ENCODE assay signal across 8 cellular contexts in genomic region chr1:225877570-225877969, GRCh38. TPM values are rescaled to one million over a fixed set of nuclear protein-coding genes. Genes with fewer than 3 reads are reported as not detected.
DNase-seq lines count a peak whose midpoint lies in the region; ATAC-seq and TF ChIP-seq lines count a peak whose summit lies in the region.

No MANE protein-coding gene starts in this region.

- in situ Hi-C loops in ACHN (cut with HindIII; ENCODE audit: low pct_ligation_motif_present, low pct_unique_long_range_greater_than_20kb, low sequenced_read_pairs): no loop called here

- peak; percentile 78 for TF ChIP-seq CTCF in OCI-LY7 (conservative IDR thresholded peaks at IDR 0.05; ENCODE audit: low read length)

- no peak overlapping the region for H3K4me3 ChIP-seq in OCI-LY7 (ENCODE audit: low read depth, low read length, poor library complexity, severe bottlenecking)

- intact Hi-C loops in OCI-LY7 (cut with micrococcal nuclease; ENCODE audit: unreplicated experiment): no loop called here

- H3K79me2 ChIP-seq in OCI-LY7 (ENCODE audit: insufficient read depth, low read depth, low read length): no peaks in the 10 kb centered on the region

- CTCF ChIA-PET in OCI-LY7 (lab: Charles Lee; ENCODE audit: unreplicated experiment): no interaction called here

- no peak for ATAC-seq in HG02610 (IDR thresholded peaks at IDR 0.05; ENCODE audit: unreplicated experiment)

- H3K9me2 ChIP-seq in OCI-LY7 (ENCODE audit: insufficient read depth, low read length): no peaks in the 10 kb centered on the region

- DNase-seq in ACHN (peak; percentile 41), ELR (ENCODE audit: low read depth) (peak; percentile 59), OCI-LY7 (ENCODE audit: low spot score) (peak; percentile 55), caudate nucleus (lab: John Stamatoyannopoulos, UW) (peak in 60 of 61 donors; percentile 19 to 94 (median 82)), superior temporal gyrus (ENCODE audit: extremely low spot score) (peak; percentile 97), HPDE6-E6E7 (ENCODE audit: extremely low spot score) (no peak)

- no peaks in the 10 kb centered on the region for H4K20me1 ChIP-seq in OCI-LY7 (ENCODE audit: insufficient read depth, low read length)

- no TSS peak for BruUV-seq in OCI-LY7 (replicated peaks; lab: Mats Ljungman, UMichigan)

- POLR2A ChIA-PET in OCI-LY7 (lab: Charles Lee): interaction anchor here (0.7 to 1.3 kb wide), 3 partner anchors 20 to 66 kb away, joined by 3 read pairs; partner anchors contain the start of gene PYCR2

- H3K27ac ChIP-seq in OCI-LY7 (ENCODE audit: low read depth, low read length, poor library complexity, severe bottlenecking) (no peak overlapping the region), caudate nucleus (ENCODE audit: low read depth, low read length) (peak overlapping the region; percentile 94), layer of hippocampus (ENCODE audit: low read depth, low read length) (peak overlapping the region; percentile 98)

- H3K9me3 ChIP-seq in OCI-LY7 (ENCODE audit: low read length): no peaks in the 10 kb centered on the region

- no peak overlapping the region for H3K4me2 ChIP-seq in OCI-LY7 (ENCODE audit: low read length)

- H3K36me3 ChIP-seq in OCI-LY7 (ENCODE audit: insufficient read depth, low read length): peaks cover 24% of the 10 kb centered on the region; the same call in 1 of the 2 replicates

- H2AFZ ChIP-seq in OCI-LY7 (ENCODE audit: low read length): no peak overlapping the region

- H3K27me3 ChIP-seq in layer of hippocampus (ENCODE audit: control insufficient read depth, insufficient read depth, low read length): no peaks in the 10 kb centered on the region

- H3K4me1 ChIP-seq in OCI-LY7 (ENCODE audit: insufficient read depth, low read length, poor library complexity, severe bottlenecking): peaks cover 38% of the 10 kb centered on the region

RNA-seq across cellular contexts. Expression of gene TMEM63A, which starts 4.6 kb away (rescaled TPM):
- total RNA-seq in OCI-LY7 (2014; rRNA removed; shearing (Covaris generic)): 20.9 and 21.0 TPM in 2 replicates
- total RNA-seq in OCI-LY7 (2022): 46.5 and 53.3 TPM in 2 replicates

RNA-seq across cellular contexts. Expression of gene LEFTY1, which starts 11.4 kb away (rescaled TPM):
- total RNA-seq in OCI-LY7 (2014; rRNA removed; shearing (Covaris generic)): 0.09 TPM in 1 of 2 replicates, not detected in the other
- total RNA-seq in OCI-LY7 (2022): 0.44 and 1.0 TPM in 2 replicates

RNA-seq across cellular contexts. Expression of gene PYCR2, which starts 46.5 kb away (rescaled TPM):
- 120 and 136 TPM in 2 replicates for total RNA-seq in OCI-LY7 (2014; rRNA removed; shearing (Covaris generic))
- 153 and 181 TPM in 2 replicates for total RNA-seq in OCI-LY7 (2022)
